17 cellular contexts compared by ENCODE assay signal in the genomic region with DNA sequence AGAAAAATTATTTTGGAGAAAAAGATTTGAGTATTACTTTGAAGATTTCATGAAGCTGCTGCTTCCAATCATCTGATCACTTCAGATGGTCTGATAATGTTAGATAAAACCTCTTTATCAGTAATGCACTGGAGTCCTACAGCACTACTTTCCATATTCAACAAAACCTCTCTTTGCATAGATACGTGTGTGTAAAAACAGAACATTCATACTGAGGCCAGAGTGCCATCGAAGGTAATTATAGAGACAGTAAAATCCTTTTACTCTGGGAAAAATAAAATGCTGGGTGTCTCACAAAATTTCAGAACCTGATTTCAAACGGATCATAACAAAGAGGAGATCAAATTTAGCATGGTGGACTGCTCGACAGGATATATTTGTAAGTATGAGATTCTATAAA. TPM values are rescaled to one million over a fixed set of nuclear protein-coding genes. Genes with fewer than 3 reads are reported as not detected.
"Had no signal": no experiment of that assay in that cellular context is flagged by ENCODE, and none has a peak within 500 bp of the region (broad histone marks: within the 10 kb centered on the region; RNA-seq: fewer than 3 reads in every experiment).

A gene with protein sequence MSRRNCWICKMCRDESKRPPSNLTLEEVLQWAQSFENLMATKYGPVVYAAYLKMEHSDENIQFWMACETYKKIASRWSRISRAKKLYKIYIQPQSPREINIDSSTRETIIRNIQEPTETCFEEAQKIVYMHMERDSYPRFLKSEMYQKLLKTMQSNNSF (plus strand): TSS at position 209 of the 400 bp plus-strand sequence. CDS start 8,188 bp downstream, outside the sequence.

- H3K4me1 ChIP-seq: gastrocnemius medialis, psoas muscle, vagina had no signal

- H3K4me3 ChIP-seq: gastrocnemius medialis, ovary, psoas muscle, transverse colon, vagina had no signal

- H3K36me3 ChIP-seq: gastrocnemius medialis, ovary, transverse colon, vagina had no signal

- ATAC-seq: gastrocnemius medialis; left ventricle myocardium superior; naive thymus-derived CD4-positive, alpha-beta T cell; psoas muscle; right cardiac atrium had no signal

- H3K27me3 ChIP-seq: gastrocnemius medialis, ovary, transverse colon, vagina had no signal

- H3K27ac ChIP-seq: gastrocnemius medialis, ovary, psoas muscle, transverse colon, vagina, VCaP had no signal

- H3K9me3 ChIP-seq: gastrocnemius medialis, ovary, psoas muscle, transverse colon, vagina had no signal

- DNase-seq: activated CD4-positive, alpha-beta T cell treated with anti-CD3 and anti-CD28 coated beads for 1 hour; effector CD4-positive, alpha-beta T cell; gastrocnemius medialis; head of caudate nucleus; left ventricle myocardium superior; naive thymus-derived CD4-positive, alpha-beta T cell; ovary; psoas muscle; right cardiac atrium; stimulated activated CD4-positive, alpha-beta T cell treated with anti-CD3 and anti-CD28 coated beads, Interleukin-15, amount 100 ng/mL, for 24 hours; stimulated activated CD4-positive, alpha-beta T cell treated with anti-CD3 and anti-CD28 coated beads, Interleukin-2, amount 100 ng/mL, for 48 hours; transverse colon had no signal

RNA-seq across cellular contexts. Expression of the gene that starts here (rescaled TPM):
- total RNA-seq: activated T-helper 1 cell treated with anti-CD3 and anti-CD28 coated beads, Interleukin-12 subunit alpha, Interleukin-12 subunit beta, Interleukin-2, Interleukin-4 antibody, amounts not matched to agents 30 ng/mL and 10 ng/mL and 1 ng/mL, durations not matched to agents 14 hours and 24 hours and 36 hours; cerebellum; gastrocnemius medialis; kidney epithelial cell; left ventricle myocardium superior had no signal
- polyA plus RNA-seq: naive thymus-derived CD4-positive, alpha-beta T cell had no signal
